In genomic region chr2:63562751-63563150, GRCh38 we compare ENCODE assay signal across 34 cellular contexts.
"Had no signal": no experiment of that assay in that cellular context is flagged by ENCODE, and none has a peak within 500 bp of the region (broad histone marks: within the 10 kb centered on the region; RNA-seq: fewer than 3 reads in every experiment).

No MANE protein-coding gene starts in this region.

- H3K27ac ChIP-seq: adrenal gland, body of pancreas, VCaP had no signal

- DNase-seq: activated B cell treated with CpG ODN at 0.5 μM for 24 hours; activated CD4-positive, alpha-beta memory T cell treated with anti-CD3 and anti-CD28 coated beads for 36 hours; activated CD4-positive, alpha-beta T cell treated with anti-CD3 and anti-CD28 coated beads for 4 hours; activated CD4-positive, alpha-beta T cell treated with anti-CD3 and anti-CD28 coated beads, Interleukin-2, amount 10 ng/mL, durations not matched to agents 24 days and 14 days; activated CD4-positive, alpha-beta T cell treated with anti-CD3 and anti-CD28 coated beads, Interleukin-2, amount 50 U/mL, for 1 hour; activated CD4-positive, alpha-beta T cell treated with anti-CD3 and anti-CD28 coated beads, Interleukin-2, amount 50 U/mL, for 4 hours; activated CD4-positive, CD25-positive, alpha-beta regulatory T cell treated with anti-CD3 and anti-CD28 coated beads, Interleukin-2, amount 50 U/mL, for 72 hours; activated CD8-positive, alpha-beta memory T cell treated with anti-CD3 and anti-CD28 coated beads, Interleukin-2, amount 50 U/mL, for 4 hours; activated CD8-positive, alpha-beta T cell treated with anti-CD3 and anti-CD28 coated beads for 36 hours; activated effector memory CD4-positive, alpha-beta T cell treated with anti-CD3 and anti-CD28 coated beads, Interleukin-2, amount 50 U/mL, for 16 hours; activated gamma-delta T cell treated with Interleukin-2 at 50 U/mL for 16 hours; activated naive CD4-positive, alpha-beta T cell; activated naive CD4-positive, alpha-beta T cell treated with anti-CD3 and anti-CD28 coated beads for 36 hours; activated naive CD4-positive, alpha-beta T cell treated with anti-CD3 and anti-CD28 coated beads, Interleukin-2, amount 50 U/mL, for 16 hours; activated naive CD8-positive, alpha-beta T cell treated with anti-CD3 and anti-CD28 coated beads for 36 hours; activated T-cell treated with anti-CD3 and anti-CD28 coated beads for 4 hours; activated T-cell treated with anti-CD3 and anti-CD28 coated beads, Interleukin-2, amount 50 U/mL, for 1 hour; activated T-cell treated with anti-CD3 and anti-CD28 coated beads, Interleukin-2, amount 50 U/mL, for 4 hours; activated T-cell treated with anti-CD3 and anti-CD28 coated beads, Interleukin-2, amount 50 U/mL, for 72 hours; adrenal gland; amniotic stem cell; aorta; body of pancreas; caudate nucleus; cerebellar nuclear complex; T-helper 1 cell; T-helper 2 cell; T-helper 9 cell had no signal

- ATAC-seq: activated CD8-positive, alpha-beta T cell treated with anti-CD3 and anti-CD28 coated beads for 36 hours; activated naive CD4-positive, alpha-beta T cell treated with anti-CD3 and anti-CD28 coated beads, Interleukin-2, amount 50 U/mL, for 72 hours; activated T-cell treated with anti-CD3 and anti-CD28 coated beads, Interleukin-2, amount 50 U/mL, for 4 hours; activated T-cell treated with anti-CD3 and anti-CD28 coated beads, Interleukin-2, amount 50 U/mL, for 72 hours; activated T-helper 17 cell treated with anti-CD3 and anti-CD28 coated beads, Interleukin-2, amount 50 U/mL, for 72 hours; body of pancreas had no signal

- H3K36me3 ChIP-seq: adrenal gland had no signal

- H3K9me3 ChIP-seq: adrenal gland had no signal

- H3K4me1 ChIP-seq: adrenal gland, body of pancreas had no signal

- FAIRE-seq: astrocyte, bronchial epithelial cell, TTC549 had no signal

- H3K4me3 ChIP-seq: adrenal gland, body of pancreas had no signal

- H3K27me3 ChIP-seq: adrenal gland, body of pancreas had no signal
